In genomic region chr11:125055107-125055715, GRCh38 we compare ENCODE assay signal across 23 cellular contexts. TPM values are rescaled to one million over a fixed set of nuclear protein-coding genes. Genes with fewer than 3 reads are reported as not detected.
DNase-seq lines count a peak whose midpoint lies in the region; ATAC-seq, FAIRE-seq and TF ChIP-seq lines count a peak whose summit lies in the region.
"Had no signal": no experiment of that assay in that cellular context is flagged by ENCODE, and none has a peak within 500 bp of the region (broad histone marks: within the 10 kb centered on the region; RNA-seq: fewer than 3 reads in every experiment).

No MANE protein-coding gene starts in this region.

- H3K27ac ChIP-seq in mammary epithelial cell (ENCODE audit: insufficient read depth, low read depth, low read length) (no peak overlapping the region), breast epithelium (peak overlapping the region in 1 of 2 donors; percentile 50), PC-9 (peak overlapping the region; percentile 62), keratinocyte (ENCODE audit: control insufficient read depth, insufficient read depth, low read length) (no peak overlapping the region)
- no peak overlapping the region for H3K27ac ChIP-seq in CD4-positive, alpha-beta T cell (ENCODE audit: low read depth, low read length)
- H3K27ac ChIP-seq: KMS-11 had no signal

- WGBS in mammary epithelial cell (ENCODE audit: low coverage, missing lambda C conversion rate): 30% methylated on average over 2 of the region's 2 CpGs

- no peaks in the 10 kb centered on the region for H3K9me2 ChIP-seq in PC-9 (ENCODE audit: insufficient read depth)

- no peaks in the 10 kb centered on the region for H3K36me3 Mint-ChIP-seq in CD4-positive, alpha-beta T cell (ENCODE audit: low read depth)
- H3K36me3 Mint-ChIP-seq in activated CD4-positive, alpha-beta T cell treated with anti-CD3 and anti-CD28 coated beads, Interleukin-2, amount 10 ng/mL, durations not matched to agents 7 days and 5 days (ENCODE audit: low read depth): no peaks in the 10 kb centered on the region
- H3K36me3 Mint-ChIP-seq: CD4-positive, CD25-positive, alpha-beta regulatory T cell had no signal

- H3K4me3 ChIP-seq in mammary epithelial cell (replicated peaks in 1 of 3; ENCODE audit: insufficient read depth in 1 of 3, low read depth in 2 of 3, low read length in 3 of 3) (no peak overlapping the region), breast epithelium (no peak overlapping the region), PC-9 (no peak overlapping the region), keratinocyte (ENCODE audit: control insufficient read depth in 2 of 3, extremely low read depth in 1 of 3, insufficient read depth in 2 of 3, low read depth in 1 of 3, low read length in 3 of 3) (no peak overlapping the region)

- H3K27me3 Mint-ChIP-seq in CD4-positive, alpha-beta T cell: peaks cover 4% of the 10 kb centered on the region
- peaks cover 7% of the 10 kb centered on the region for H3K27me3 Mint-ChIP-seq in activated CD4-positive, alpha-beta T cell treated with anti-CD3 and anti-CD28 coated beads, Interleukin-2, amount 10 ng/mL, durations not matched to agents 7 days and 5 days
- H3K27me3 Mint-ChIP-seq: B cell; CD4-positive, CD25-positive, alpha-beta regulatory T cell had no signal

- H3K9me3 ChIP-seq in mammary epithelial cell (replicated peaks; ENCODE audit: insufficient read depth, low read length): no peaks in the 10 kb centered on the region
- no peaks in the 10 kb centered on the region for H3K9me3 ChIP-seq in breast epithelium
- H3K9me3 ChIP-seq in PC-9 (ENCODE audit: insufficient read depth, low read depth): no peaks in the 10 kb centered on the region
- H3K9me3 ChIP-seq in keratinocyte (ENCODE audit: control insufficient read depth, low read depth, low read length): no peaks in the 10 kb centered on the region
- no peaks in the 10 kb centered on the region for H3K9me3 ChIP-seq in CD4-positive, alpha-beta T cell (ENCODE audit: control insufficient read depth, low read length)

- no peak for TF ChIP-seq POLR2A in breast epithelium (IDR thresholded peaks at IDR 0.05)

- no peaks in the 10 kb centered on the region for H3K4me1 Mint-ChIP-seq in CD4-positive, alpha-beta T cell (ENCODE audit: low read depth)
- peaks cover 9% of the 10 kb centered on the region for H3K4me1 Mint-ChIP-seq in activated CD4-positive, alpha-beta T cell treated with anti-CD3 and anti-CD28 coated beads, Interleukin-2, amount 10 ng/mL, durations not matched to agents 7 days and 5 days
- H3K4me1 Mint-ChIP-seq: B cell; CD4-positive, CD25-positive, alpha-beta regulatory T cell had no signal

- intact Hi-C loops in mammary epithelial cell (cut with micrococcal nuclease) (no loop called here), breast epithelium (cut with DNase I; ENCODE audit: low total_unique reads) (no loop called here), PC-9 (cut with micrococcal nuclease; ENCODE audit: unreplicated experiment) (no loop called here)
- intact Hi-C loops in CD4-positive, alpha-beta T cell (cut with DNase I, micrococcal nuclease): no loop called here

- FAIRE-seq in keratinocyte (lab: Jason Lieb, UNC): peak; percentile 29
- FAIRE-seq: A204.1, G401.6, H1 had no signal

- TF ChIP-seq CTCF in mammary epithelial cell (conservative IDR thresholded peaks at IDR 0.05 in 1 of 2, IDR thresholded peaks at IDR 0.05 in 1 of 2; ENCODE audit: extremely low read depth in 1 of 2, insufficient read depth in 1 of 2, low read depth in 1 of 2, low read length in 2 of 2): no peak
- TF ChIP-seq CTCF in breast epithelium (IDR thresholded peaks at IDR 0.05): no peak
- TF ChIP-seq CTCF in PC-9 (conservative IDR thresholded peaks at IDR 0.05): no peak
- TF ChIP-seq CTCF in keratinocyte (optimal IDR thresholded peaks at IDR 0.05 in 1 of 3, IDR thresholded peaks at IDR 0.05 in 1 of 3, conservative IDR thresholded peaks at IDR 0.05 in 1 of 3; ENCODE audit: extremely low read depth in 1 of 3, insufficient read depth in 2 of 3, low read length in 3 of 3): no peak
- TF ChIP-seq CTCF in CD4-positive, alpha-beta T cell (IDR thresholded peaks at IDR 0.05): no peak

- H3K27me3 ChIP-seq in mammary epithelial cell (ENCODE audit: insufficient read depth, low read length) (no peaks in the 10 kb centered on the region), breast epithelium (no peaks in the 10 kb centered on the region), PC-9 (ENCODE audit: insufficient read depth, low read depth) (no peaks in the 10 kb centered on the region), keratinocyte (ENCODE audit: control insufficient read depth, extremely low read depth, insufficient read depth, low read length) (no peaks in the 10 kb centered on the region)
- no peaks in the 10 kb centered on the region for H3K27me3 ChIP-seq in CD4-positive, alpha-beta T cell (ENCODE audit: control insufficient read depth, insufficient read depth, low read length)

- peaks cover 9% of the 10 kb centered on the region for H3F3A ChIP-seq in PC-9 (ENCODE audit: insufficient read depth, low read depth)

- BruUV-seq in mammary epithelial cell (replicated peaks; lab: Mats Ljungman, UMichigan) (no TSS peak), PC-9 (replicated peaks; lab: Mats Ljungman, UMichigan) (no TSS peak)

- POLR2A ChIA-PET in PC-9 (lab: Charles Lee; ENCODE audit: unreplicated experiment): no interaction called here
- POLR2A ChIA-PET in CD4-positive, alpha-beta T cell (lab: Charles Lee): interaction anchor here (0.6 kb wide), 1 partner anchor 73 kb away, joined by 4 read pairs; no protein-coding TSS in a partner anchor
- POLR2A ChIA-PET in activated CD4-positive, alpha-beta T cell treated with anti-CD3 and anti-CD28 coated beads, Interleukin-2, amount 10 ng/mL, durations not matched to agents 7 days and 5 days (lab: Charles Lee): no interaction called here

- no peaks in the 10 kb centered on the region for H3K9me1 ChIP-seq in keratinocyte (ENCODE audit: control insufficient read depth, extremely low read depth, insufficient read depth, low read length)

- no peaks in the 10 kb centered on the region for H3K9me3 Mint-ChIP-seq in CD4-positive, alpha-beta T cell
- H3K9me3 Mint-ChIP-seq in activated CD4-positive, alpha-beta T cell treated with anti-CD3 and anti-CD28 coated beads, Interleukin-2, amount 10 ng/mL, durations not matched to agents 7 days and 5 days: no peaks in the 10 kb centered on the region

- no peak overlapping the region for H3K27ac Mint-ChIP-seq in CD4-positive, alpha-beta T cell
- no peak overlapping the region for H3K27ac Mint-ChIP-seq in activated CD4-positive, alpha-beta T cell treated with anti-CD3 and anti-CD28 coated beads, Interleukin-2, amount 10 ng/mL, durations not matched to agents 7 days and 5 days
- H3K27ac Mint-ChIP-seq: B cell; CD4-positive, CD25-positive, alpha-beta regulatory T cell had no signal

- H2AFZ ChIP-seq in mammary epithelial cell (ENCODE audit: low read depth, low read length) (no peak overlapping the region), PC-9 (no peak overlapping the region), keratinocyte (ENCODE audit: control insufficient read depth, low read length) (no peak overlapping the region)

- H3K4me1 ChIP-seq in mammary epithelial cell (ENCODE audit: insufficient read depth, low read length) (peaks cover 5% of the 10 kb centered on the region), breast epithelium (no peaks in the 10 kb centered on the region), PC-9 (replicated peaks; ENCODE audit: insufficient read depth) (peaks cover 23% of the 10 kb centered on the region), keratinocyte (ENCODE audit: control insufficient read depth, extremely low read depth, insufficient read depth, low read length) (peaks cover 4% of the 10 kb centered on the region)

- H4K20me1 ChIP-seq in mammary epithelial cell (ENCODE audit: insufficient read depth, low read length): no peaks in the 10 kb centered on the region
- no peaks in the 10 kb centered on the region for H4K20me1 ChIP-seq in PC-9 (ENCODE audit: insufficient read depth)
- no peaks in the 10 kb centered on the region for H4K20me1 ChIP-seq in keratinocyte (ENCODE audit: control insufficient read depth, extremely low read depth, insufficient read depth, low read length)

- H3K9ac ChIP-seq in mammary epithelial cell (ENCODE audit: insufficient read depth, low read length) (no peak overlapping the region), keratinocyte (ENCODE audit: control insufficient read depth, extremely low read depth, insufficient read depth, low read length) (no peak overlapping the region)
- H3K9ac ChIP-seq: KMS-11 had no signal

- H3K4me2 ChIP-seq in mammary epithelial cell (ENCODE audit: insufficient read depth, low read depth, low read length): no peak overlapping the region
- peak overlapping the region; percentile 58 for H3K4me2 ChIP-seq in PC-9
- no peak overlapping the region for H3K4me2 ChIP-seq in keratinocyte (ENCODE audit: control insufficient read depth, extremely low read depth, insufficient read depth, low read depth, low read length)
- H3K4me2 ChIP-seq: KMS-11 had no signal

- H3K4me3 Mint-ChIP-seq in CD4-positive, alpha-beta T cell: no peak overlapping the region
- H3K4me3 Mint-ChIP-seq in activated CD4-positive, alpha-beta T cell treated with anti-CD3 and anti-CD28 coated beads, Interleukin-2, amount 10 ng/mL, durations not matched to agents 7 days and 5 days: no peak overlapping the region
- H3K4me3 Mint-ChIP-seq: B cell had no signal

- no peaks in the 10 kb centered on the region for H3K79me2 ChIP-seq in mammary epithelial cell (ENCODE audit: insufficient read depth, low read length)
- no peaks in the 10 kb centered on the region for H3K79me2 ChIP-seq in PC-9 (ENCODE audit: low read depth)
- no peaks in the 10 kb centered on the region for H3K79me2 ChIP-seq in keratinocyte (ENCODE audit: control insufficient read depth, insufficient read depth, low read length)

- dilution Hi-C loops in mammary epithelial cell (cut with HindIII; ENCODE audit: low sequenced_read_pairs) (no loop called here), keratinocyte (cut with MboI; ENCODE audit: extremely low pct_ligation_motif_present, low sequenced_read_pairs) (no loop called here)

- CTCF ChIA-PET in mammary epithelial cell (lab: Charles Lee; ENCODE audit: low non-redundant PET): no interaction called here
- CTCF ChIA-PET in PC-9 (lab: Charles Lee): no interaction called here
- CTCF ChIA-PET in CD4-positive, alpha-beta T cell (lab: Charles Lee): no interaction called here
- CTCF ChIA-PET in activated CD4-positive, alpha-beta T cell treated with anti-CD3 and anti-CD28 coated beads, Interleukin-2, amount 10 ng/mL, durations not matched to agents 7 days and 5 days (lab: Charles Lee): interaction anchor here (0.7 kb wide), 1 partner anchor 77 kb away, joined by 3 read pairs; no protein-coding TSS in a partner anchor

- H3K36me3 ChIP-seq in mammary epithelial cell (ENCODE audit: insufficient read depth, low read length) (no peaks in the 10 kb centered on the region), breast epithelium (no peaks in the 10 kb centered on the region), PC-9 (ENCODE audit: low read depth) (no peaks in the 10 kb centered on the region), keratinocyte (ENCODE audit: control insufficient read depth in 2 of 2, extremely low read depth in 1 of 2, insufficient read depth in 2 of 2, low read length in 2 of 2) (no peaks in the 10 kb centered on the region)

- in situ Hi-C loops in mammary epithelial cell (cut with MboI; ENCODE audit: low sequenced_read_pairs in 2 of 2): no loop called here

- DNase-seq in mammary epithelial cell (peak; percentile 44), breast epithelium (ENCODE audit: low spot score in 2 of 2) (no peak), PC-9 (peak in 1 of 2 experiments; percentile 93), keratinocyte (ENCODE audit: low read depth, low spot score) (no peak), iPS-NIHi7 (ENCODE audit: extremely low spot score) (no peak)
- no peak for DNase-seq in CD4-positive, alpha-beta T cell
- no peak for DNase-seq in activated CD4-positive, alpha-beta T cell treated with anti-CD3 and anti-CD28 coated beads, Interleukin-2, amount 10 ng/mL, durations not matched to agents 7 days and 5 days
- DNase-seq: CD4-positive, CD25-positive, alpha-beta regulatory T cell; IMR-90; MV-4-11; NCI-H1105 treated with DMSO at 0.1 percent for 48 hours; NCI-H2029 treated with DMSO at 0.1 percent for 48 hours; NCI-H2171 treated with DMSO at 0.1 percent for 48 hours; NCI-H524 treated with DMSO at 0.1 percent for 48 hours; OCI-M1; Right ventricle myocardium superior; SW 1271 had no signal

- ATAC-seq in CD4-positive, alpha-beta T cell (ENCODE audit: poor library complexity): no peak
- ATAC-seq: HCT116 had no signal

RNA-seq across cellular contexts. Expression of gene SLC37A2, which starts 7.9 kb away (rescaled TPM):
- total RNA-seq in mammary epithelial cell (10 to 100 TPM; 34.8 to 85.5 TPM), breast epithelium (10 to 100 TPM in 2 of 3 donors, 1 to 10 TPM in 1; 3.9 to 38.9 (median 13.6) TPM), PC-9 (2021) (14.6 and 24.0 TPM in 2 replicates)
- polyA plus RNA-seq in mammary epithelial cell (80.3 TPM), keratinocyte (21.0 to 23.4 TPM (median 21.7 TPM) in 3 replicates)
- polyA minus RNA-seq in mammary epithelial cell (76.7 TPM), keratinocyte (27.3 to 36.0 TPM (median 30.6 TPM) in 3 replicates)
- polyA plus RNA-seq in keratinocyte (2011; ENCODE audit: low read depth): 23.5 TPM
- 10.6 and 12.1 TPM in 2 replicates for polyA plus RNA-seq in keratinocyte (2011; cell fraction: cytosol; rRNA removed)
- polyA plus RNA-seq in keratinocyte (2011; cell fraction: nucleus; rRNA removed): 29.3 and 30.3 TPM in 2 replicates
- polyA plus RNA-seq in keratinocyte (2012; ENCODE audit: low replicate concordance): 20.7 and 50.5 TPM in 2 replicates
- 17.3 TPM for polyA minus RNA-seq in keratinocyte (2011; cell fraction: cytosol; rRNA and poly(A)+ RNA removed)
- 27.3 and 31.5 TPM in 2 replicates for polyA minus RNA-seq in keratinocyte (2011; cell fraction: nucleus; rRNA and poly(A)+ RNA removed)
- total RNA-seq in CD4-positive, alpha-beta T cell: under 1 TPM; 0.25 to 0.34 TPM
- total RNA-seq in activated CD4-positive, alpha-beta T cell treated with anti-CD3 and anti-CD28 coated beads, Interleukin-2, amount 10 ng/mL, durations not matched to agents 7 days and 5 days: under 1 TPM; 0.60 to 0.73 TPM
- total RNA-seq: CD4-positive, CD25-positive, alpha-beta regulatory T cell had no signal

RNA-seq across cellular contexts. Expression of gene TMEM218, which starts 56.2 kb away (rescaled TPM):
- total RNA-seq in mammary epithelial cell (10 to 100 TPM; 15.0 to 17.5 TPM), breast epithelium (10 to 100 TPM; 20.6 to 26.2 (median 22.4) TPM), PC-9 (2021) (16.4 and 20.5 TPM in 2 replicates)
- polyA plus RNA-seq in mammary epithelial cell (25.6 TPM), keratinocyte (21.0 to 35.9 TPM (median 34.2 TPM) in 3 replicates)
- polyA minus RNA-seq in mammary epithelial cell (0.31 TPM), keratinocyte (8.3 to 15.7 TPM (median 8.7 TPM) in 3 replicates)
- polyA plus RNA-seq in keratinocyte (2011; ENCODE audit: low read depth): 2.5 TPM
- polyA plus RNA-seq in keratinocyte (2011; cell fraction: cytosol; rRNA removed): 25.2 and 37.1 TPM in 2 replicates
- 33.4 and 33.7 TPM in 2 replicates for polyA plus RNA-seq in keratinocyte (2011; cell fraction: nucleus; rRNA removed)
- polyA plus RNA-seq in keratinocyte (2012; ENCODE audit: low replicate concordance): 16.1 and 19.3 TPM in 2 replicates
- polyA minus RNA-seq in keratinocyte (2011; cell fraction: cytosol; rRNA and poly(A)+ RNA removed): 6.7 TPM
- polyA minus RNA-seq in keratinocyte (2011; cell fraction: nucleus; rRNA and poly(A)+ RNA removed): 6.2 and 8.6 TPM in 2 replicates
- total RNA-seq in CD4-positive, alpha-beta T cell: 1 to 10 TPM; 3.9 to 4.4 TPM
- 10 to 100 TPM; 16.3 to 16.9 TPM for total RNA-seq in activated CD4-positive, alpha-beta T cell treated with anti-CD3 and anti-CD28 coated beads, Interleukin-2, amount 10 ng/mL, durations not matched to agents 7 days and 5 days
